Comparison of ENCODE assay signal across 8 cellular contexts in genomic region chr13:31797154-31797775, GRCh38. TPM values are rescaled to one million over a fixed set of nuclear protein-coding genes. Genes with fewer than 3 reads are reported as not detected.
A peak's percentile ranks its signal among the peaks of the same experiment; 100 is the strongest.
DNase-seq lines count a peak whose midpoint lies in the region; ATAC-seq and TF ChIP-seq lines count a peak whose summit lies in the region.

No MANE protein-coding gene starts in this region.

- H3K4me3 ChIP-seq in RWPE2 (ENCODE audit: severe bottlenecking) (no peak overlapping the region), gastroesophageal sphincter (no peak overlapping the region)

- 22 to 23% methylated on average over 7 of the region's 7 CpGs for WGBS in gastroesophageal sphincter (ENCODE audit: low coverage in 1 of 2), 2 donors

- TF ChIP-seq CTCF in RWPE2 (IDR thresholded peaks at IDR 0.05; ENCODE audit: poor library complexity, severe bottlenecking) (peak; percentile 64), gastroesophageal sphincter (IDR thresholded peaks at IDR 0.05) (peak in 3 of 4 experiments; percentile 17 to 40 (median 30))

- H3K9me3 ChIP-seq in RWPE2 (ENCODE audit: severe bottlenecking) (no peaks in the 10 kb centered on the region), gastroesophageal sphincter (no peaks in the 10 kb centered on the region)

- H3K27me3 ChIP-seq in RWPE2 (ENCODE audit: insufficient read depth, poor library complexity, severe bottlenecking) (no peaks in the 10 kb centered on the region), gastroesophageal sphincter (no peaks in the 10 kb centered on the region)

- ATAC-seq in RWPE2 (ENCODE audit: low read depth) (peak; percentile 46; the same call in 1 of the 3 replicates), gastroesophageal sphincter (peak; percentile 50), HG02588 (IDR thresholded peaks at IDR 0.05; ENCODE audit: unreplicated experiment) (no peak), GM21529 (IDR thresholded peaks at IDR 0.05; ENCODE audit: unreplicated experiment) (no peak)

- DNase-seq in NCI-H2171 treated with DMSO at 0.1 percent for 48 hours (lab: John Stamatoyannopoulos, UW): peak; percentile 26
- DNase-seq in NCI-H2171 (lab: John Stamatoyannopoulos, UW): no peak
- no peak for DNase-seq in RWPE2 (ENCODE audit: low spot score)
- peak; percentile 68 for DNase-seq in superior temporal gyrus (ENCODE audit: extremely low spot score)
- DNase-seq in stimulated activated CD8-positive, alpha-beta memory T cell treated with anti-CD3 and anti-CD28 coated beads, Interleukin-4, amount 100 ng/mL, for 48 hours: no peak

- H3K27ac ChIP-seq in RWPE2 (ENCODE audit: poor library complexity, severe bottlenecking): no peak overlapping the region
- H3K27ac ChIP-seq in gastroesophageal sphincter: no peak overlapping the region

- peaks cover 4% of the 10 kb centered on the region for H3K4me1 ChIP-seq in RWPE2 (ENCODE audit: insufficient read depth, poor library complexity, severe bottlenecking)
- H3K4me1 ChIP-seq in gastroesophageal sphincter: no peaks in the 10 kb centered on the region

- no peak for TF ChIP-seq POLR2A in gastroesophageal sphincter (IDR thresholded peaks at IDR 0.05)

- no peak for TF ChIP-seq EP300 in gastroesophageal sphincter (IDR thresholded peaks at IDR 0.05)

- H3K36me3 ChIP-seq in RWPE2 (ENCODE audit: low read depth) (no peaks in the 10 kb centered on the region), gastroesophageal sphincter (no peaks in the 10 kb centered on the region)

RNA-seq across cellular contexts. Expression of gene RXFP2, which starts 57.9 kb away (rescaled TPM):
- not detected for total RNA-seq in gastroesophageal sphincter

Comparison
In these comparisons a context has a peak if more than half of its experiments do, and no peak if none do; other contexts are left out.
1. DNase-seq: peak in NCI-H2171 treated with DMSO at 0.1 percent for 48 hours (single experiment) and superior temporal gyrus (single experiment); none in NCI-H2171 (single experiment), RWPE2 (single experiment) and stimulated activated CD8-positive, alpha-beta memory T cell treated with anti-CD3 and anti-CD28 coated beads, Interleukin-4, amount 100 ng/mL, for 48 hours (single experiment).
2. ATAC-seq: peak in RWPE2 (single experiment) and gastroesophageal sphincter (single experiment); none in HG02588 (single experiment) and GM21529 (single experiment).